Comparison of ENCODE assay signal across 1 cellular context in genomic region chr2:71555798-71556454, GRCh38.
TF ChIP-seq lines count a peak whose summit lies in the region.

No MANE protein-coding gene starts in this region.

TF ChIP-seq in HepG2, 621 proteins besides CTCF, POLR2A, EP300 and RAD21 (continued from another document and continues in another):
- TF ChIP-seq AKNA (CRISPR knock-in tag; IDR thresholded peaks at IDR 0.05; ENCODE audit: borderline replicate concordance) (no peak), NFE2L2 (IDR thresholded peaks at IDR 0.05; ENCODE audit: low read length) (no peak), TEF (CRISPR knock-in tag; IDR thresholded peaks at IDR 0.05) (no peak), RNF219 (CRISPR knock-in tag; IDR thresholded peaks at IDR 0.05) (no peak), DZIP1 (CRISPR knock-in tag; IDR thresholded peaks at IDR 0.05) (no peak), ARID5B (CRISPR knock-in tag; IDR thresholded peaks at IDR 0.05) (peak; percentile 66), ZNF354B (CRISPR knock-in tag; IDR thresholded peaks at IDR 0.05) (no peak), ZNF605 (CRISPR knock-in tag; IDR thresholded peaks at IDR 0.05) (no peak; the same call in 1 of the 2 replicates), SIX4 (CRISPR knock-in tag; IDR thresholded peaks at IDR 0.05) (no peak), HNF1A (IDR thresholded peaks at IDR 0.05; ENCODE audit: low read depth) (no peak), HNF1A (CRISPR knock-in tag; IDR thresholded peaks at IDR 0.05; ENCODE audit: borderline replicate concordance) (no peak), ZBTB8A (CRISPR knock-in tag; IDR thresholded peaks at IDR 0.05; ENCODE audit: borderline replicate concordance, low read depth) (no peak), KDM5A (IDR thresholded peaks at IDR 0.05; ENCODE audit: borderline replicate concordance, low read length) (no peak), GTF2F1 (IDR thresholded peaks at IDR 0.05; ENCODE audit: low read length) (no peak), THAP7 (CRISPR knock-in tag; IDR thresholded peaks at IDR 0.05) (no peak), ZNF567 (CRISPR knock-in tag; IDR thresholded peaks at IDR 0.05; ENCODE audit: borderline replicate concordance) (peak; percentile 81), TIGD3 (CRISPR knock-in tag; IDR thresholded peaks at IDR 0.05; ENCODE audit: borderline replicate concordance) (no peak), ZNF251 (CRISPR knock-in tag; IDR thresholded peaks at IDR 0.05) (no peak), ZEB1 (IDR thresholded peaks at IDR 0.05; ENCODE audit: insufficient replicate concordance, low read depth) (peak; percentile 93), MTA1 (CRISPR knock-in tag; IDR thresholded peaks at IDR 0.05; ENCODE audit: borderline replicate concordance) (peak; percentile 96), PITX1 (CRISPR knock-in tag; IDR thresholded peaks at IDR 0.05) (peak; percentile 54), MLX (CRISPR knock-in tag; IDR thresholded peaks at IDR 0.05) (peak; percentile 76; the same call in 1 of the 2 replicates), HDAC1 (CRISPR knock-in tag; IDR thresholded peaks at IDR 0.05) (peak; percentile 69), RXRA (CRISPR knock-in tag; IDR thresholded peaks at IDR 0.05) (peak; percentile 89; the same call in 1 of the 2 replicates), ZFP91 (CRISPR knock-in tag; IDR thresholded peaks at IDR 0.05; ENCODE audit: borderline replicate concordance) (peak; percentile 69; the same call in 1 of the 2 replicates), ZNF234 (CRISPR knock-in tag; conservative IDR thresholded peaks at IDR 0.05) (no peak), ZNF451 (CRISPR knock-in tag; IDR thresholded peaks at IDR 0.05) (peak; percentile 73; the same call in 1 of the 2 replicates)
